ENCODE assay signal across 9 cellular contexts in the genomic region with DNA sequence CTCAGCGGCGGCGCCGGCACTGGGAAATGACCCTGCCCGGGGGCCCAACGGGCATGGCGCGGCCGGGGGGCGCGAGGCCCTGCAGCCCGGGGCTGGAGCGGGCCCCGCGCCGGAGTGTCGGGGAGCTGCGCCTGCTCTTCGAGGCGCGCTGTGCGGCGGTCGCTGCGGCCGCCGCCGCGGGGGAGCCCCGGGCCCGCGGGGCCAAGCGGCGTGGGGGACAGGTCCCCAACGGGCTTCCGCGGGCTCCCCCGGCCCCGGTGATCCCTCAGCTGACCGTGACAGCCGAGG. TPM values are rescaled to one million over a fixed set of nuclear protein-coding genes. Genes with fewer than 3 reads are reported as not detected.
DNase-seq lines count a peak whose midpoint lies in the region; ATAC-seq, FAIRE-seq and TF ChIP-seq lines count a peak whose summit lies in the region.
"Had no signal": no experiment of that assay in that cellular context is flagged by ENCODE, and none has a peak within 500 bp of the region (broad histone marks: within the 10 kb centered on the region; RNA-seq: fewer than 3 reads in every experiment).

No MANE protein-coding gene starts in this region.

- peak overlapping the region; percentile 90 for H3K4me2 ChIP-seq in K562 (ENCODE audit: insufficient read depth, low read length)

- no peaks in the 10 kb centered on the region for H3K9me3 ChIP-seq in K562 (replicated peaks; ENCODE audit: control insufficient read depth, insufficient read depth, low read depth, low read length)
- no peaks in the 10 kb centered on the region for H3K9me3 ChIP-seq in naive thymus-derived CD4-positive, alpha-beta T cell (ENCODE audit: control insufficient read depth in 2 of 3, low read length in 3 of 3)
- H3K9me3 ChIP-seq: thyroid gland had no signal

- in situ Hi-C loops in K562 (cut with MboI) = no loop called here

- CTCF ChIA-PET in K562 (lab: Yijun Ruan, JAX; ENCODE audit: low intra/inter-chr PET ratio) = no interaction called here
- CTCF ChIA-PET in naive thymus-derived CD4-positive, alpha-beta T cell (lab: Charles Lee) = interaction anchor here (0.6 kb wide), 1 partner anchor 74 kb away, joined by 3 read pairs; no protein-coding TSS in a partner anchor

- no peak for TF ChIP-seq RAD21 in K562 (CRISPR knock-in tag; conservative IDR thresholded peaks at IDR 0.05 in 1 of 2, IDR thresholded peaks at IDR 0.05 in 1 of 2)

- intact Hi-C loops in CD14-positive monocyte (cut with micrococcal nuclease) = no loop called here
- intact Hi-C loops in K562 (cut with micrococcal nuclease) = loop anchor here (2.0 to 5.0 kb wide), 2 partner anchors 19 to 478 kb away; partner anchors contain the start of genes EHD4 and LTK
- intact Hi-C loops in naive thymus-derived CD4-positive, alpha-beta T cell (cut with micrococcal nuclease) = loop anchor here (1.0 to 10.0 kb wide), 9 partner anchors 8 to 927 kb away; partner anchors contain the start of genes CCDC32 (in 1 of the 2), LTK (in 1 of the 2), NUSAP1 (in 1 of the 2) and OIP5 (in 1 of the 2)

- H3K4me3 ChIP-seq in K562 = peak overlapping the region; percentile 60
- H3K4me3 ChIP-seq in naive thymus-derived CD4-positive, alpha-beta T cell (ENCODE audit: low read length) = peak overlapping the region; percentile 50

- POLR2A ChIA-PET in K562 (lab: Yijun Ruan, JAX) = interaction anchor here (0.6 to 1.7 kb wide), 4 partner anchors 9 to 37 kb away, joined by 3 to 14 read pairs (median 4); no protein-coding TSS in a partner anchor
- POLR2A ChIA-PET in naive thymus-derived CD4-positive, alpha-beta T cell (lab: Charles Lee) = interaction anchor here (0.6 to 1.1 kb wide), 3 partner anchors 10 to 167 kb away, joined by 3 read pairs; partner anchors contain the start of gene MGA

- peaks cover 4 to 7% of the 10 kb centered on the region in 2 donors for H3K36me3 Mint-ChIP-seq in CD14-positive monocyte
- H3K36me3 Mint-ChIP-seq in naive thymus-derived CD4-positive, alpha-beta T cell = peaks cover 0 to 4% (median 0%) of the 10 kb centered on the region in 5 donors
- H3K36me3 Mint-ChIP-seq in progenitor cell of endocrine pancreas (ENCODE audit: insufficient read depth) = no peaks in the 10 kb centered on the region

- H3K4me3 Mint-ChIP-seq in CD14-positive monocyte = peak overlapping the region; percentile 76 to 86
- H3K4me3 Mint-ChIP-seq in naive thymus-derived CD4-positive, alpha-beta T cell = peak overlapping the region in 6 of 10 donors; percentile 49 to 89 (median 66)
- H3K4me3 Mint-ChIP-seq in progenitor cell of endocrine pancreas (ENCODE audit: low read depth) = no peak overlapping the region

- no peaks in the 10 kb centered on the region for H3K27me3 ChIP-seq in K562 (ENCODE audit: control insufficient read depth in 2 of 2, insufficient read depth in 2 of 2, low read length in 2 of 2)
- peaks cover 3 to 8% of the 10 kb centered on the region in 2 donors for H3K27me3 ChIP-seq in naive thymus-derived CD4-positive, alpha-beta T cell (ENCODE audit: control insufficient read depth in 2 of 2, insufficient read depth in 2 of 2, low read length in 2 of 2)

- TF ChIP-seq CTCF in CD14-positive monocyte (IDR thresholded peaks at IDR 0.05) (no peak), K562 (IDR thresholded peaks at IDR 0.05 in 2 of 3, conservative IDR thresholded peaks at IDR 0.05 in 1 of 3; ENCODE audit: insufficient read depth in 2 of 3, low read depth in 1 of 3, low read length in 3 of 3) (no peak), progenitor cell of endocrine pancreas (IDR thresholded peaks at IDR 0.05; ENCODE audit: unreplicated experiment) (no peak)

- WGBS in K562 (ENCODE audit: insufficient coverage, low coverage, missing lambda C conversion rate) = 0% methylated on average over 3 of the region's 41 CpGs

- H3K27ac Mint-ChIP-seq in CD14-positive monocyte = no peak overlapping the region
- H3K27ac Mint-ChIP-seq in naive thymus-derived CD4-positive, alpha-beta T cell = no peak overlapping the region
- H3K27ac Mint-ChIP-seq in progenitor cell of endocrine pancreas = no peak overlapping the region

- no peak for TF ChIP-seq EP300 in K562 (IDR thresholded peaks at IDR 0.05; ENCODE audit: low read length)

- H3K9ac ChIP-seq in K562 (ENCODE audit: insufficient read depth in 1 of 2, low read depth in 2 of 2, low read length in 2 of 2) = peak overlapping the region; percentile 61 to 94

- FAIRE-seq in K562 (lab: Jason Lieb, UNC) = no peak

- peaks cover 36% of the 10 kb centered on the region for H3K79me2 ChIP-seq in K562 (ENCODE audit: control insufficient read depth, insufficient read depth, low read length)

- ATAC-seq in HG02678 (IDR thresholded peaks at IDR 0.05; ENCODE audit: unreplicated experiment) = peak; percentile 17
- peak; percentile 2; the same call in 2 of the 3 replicates for ATAC-seq in K562
- peak; percentile 40 for ATAC-seq in naive thymus-derived CD4-positive, alpha-beta T cell

- no peak for TF ChIP-seq POLR2A in K562 (conservative IDR thresholded peaks at IDR 0.05)

- DNase-seq in CD14-positive monocyte (ENCODE audit: low spot score) = no peak
- DNase-seq in K562 (ENCODE audit: extremely low read depth in 1 of 4, low spot score in 3 of 4) = no peak
- DNase-seq in naive thymus-derived CD4-positive, alpha-beta T cell = peak in 2 of 9 donors; percentile 15 to 29
- DNase-seq in progenitor cell of endocrine pancreas (ENCODE audit: low spot score, unreplicated experiment) = no peak
- no peak for DNase-seq in iPS-NIHi11 (ENCODE audit: low spot score)
- DNase-seq in AML-193 (lab: John Stamatoyannopoulos, UW) = no peak
- DNase-seq in SW 1271 (lab: John Stamatoyannopoulos, UW) = no peak

- H3K9me3 Mint-ChIP-seq in CD14-positive monocyte (peaks cover 0 to 23% (median 4%) of the 10 kb centered on the region in 7 donors), progenitor cell of endocrine pancreas (ENCODE audit: low read depth) (no peaks in the 10 kb centered on the region)
- H3K9me3 Mint-ChIP-seq in naive thymus-derived CD4-positive, alpha-beta T cell = peaks cover 0 to 2% (median 0%) of the 10 kb centered on the region in 11 donors

- peak overlapping the region; percentile 82 for H2AFZ ChIP-seq in K562 (ENCODE audit: low read depth, low read length)

- peak overlapping the region; percentile 74; the same call in 2 of the 3 replicates for H3K27ac ChIP-seq in K562 (ENCODE audit: extremely low read depth, low read depth, low read length)
- H3K27ac ChIP-seq in naive thymus-derived CD4-positive, alpha-beta T cell (ENCODE audit: low read depth, low read length) = no peak overlapping the region
- H3K27ac ChIP-seq: thyroid gland had no signal

- H3K27me3 Mint-ChIP-seq in CD14-positive monocyte (ENCODE audit: low read depth in 3 of 3) = peaks cover 58 to 86% (median 79%) of the 10 kb centered on the region in 3 donors
- H3K27me3 Mint-ChIP-seq in naive thymus-derived CD4-positive, alpha-beta T cell = peaks cover 38 to 49% (median 46%) of the 10 kb centered on the region in 5 donors
- H3K27me3 Mint-ChIP-seq in progenitor cell of endocrine pancreas = peaks cover 53% of the 10 kb centered on the region

- peaks cover 24 to 42% of the 10 kb centered on the region in 2 experiments for H3K4me1 ChIP-seq in K562 (replicated peaks in 1 of 2; ENCODE audit: control insufficient read depth in 2 of 2, insufficient read depth in 2 of 2, low read length in 2 of 2)
- H3K4me1 ChIP-seq in naive thymus-derived CD4-positive, alpha-beta T cell (ENCODE audit: control insufficient read depth in 2 of 2, insufficient read depth in 2 of 2, low read length in 2 of 2) = peaks cover 11 to 20% of the 10 kb centered on the region in 2 donors

- no peaks in the 10 kb centered on the region for H4K20me1 ChIP-seq in K562 (replicated peaks; ENCODE audit: control insufficient read depth, insufficient read depth, low read length)

- H3K36me3 ChIP-seq in K562 (ENCODE audit: control insufficient read depth, insufficient read depth, low read length) = 0 out of 3 replicates have a peak, but pooled peaks cover 6% of the 10 kb centered on the region
- no peaks in the 10 kb centered on the region for H3K36me3 ChIP-seq in naive thymus-derived CD4-positive, alpha-beta T cell (ENCODE audit: control insufficient read depth in 2 of 3, insufficient read depth in 3 of 3, low read length in 3 of 3)
- H3K36me3 ChIP-seq: thyroid gland had no signal

- no peaks in the 10 kb centered on the region for H3K9me1 ChIP-seq in K562 (ENCODE audit: control insufficient read depth, insufficient read depth, low read length)

- peaks cover 20% of the 10 kb centered on the region for H3K4me1 Mint-ChIP-seq in CD14-positive monocyte
- H3K4me1 Mint-ChIP-seq in naive thymus-derived CD4-positive, alpha-beta T cell = peaks cover 6 to 32% (median 8%) of the 10 kb centered on the region in 7 donors
- H3K4me1 Mint-ChIP-seq in progenitor cell of endocrine pancreas (ENCODE audit: low read depth) = peaks cover 9% of the 10 kb centered on the region

- BruUV-seq in K562 (replicated peaks; lab: Mats Ljungman, UMichigan) = no TSS peak

RNA-seq across cellular contexts. Expression of gene ITPKA, which starts 0.2 kb away (rescaled TPM):
- polyA plus RNA-seq in CD14-positive monocyte = not detected
- 9.4 and 24.3 TPM in 2 replicates for total RNA-seq in K562 (2011; cell fraction: chromatin; rRNA removed; ENCODE audit: low replicate concordance)
- total RNA-seq in K562 (2011; cell fraction: nucleolus; rRNA removed) = 24.0 and 25.1 TPM in 2 replicates
- 8.3 and 12.6 TPM in 2 replicates for total RNA-seq in K562 (2011; cell fraction: nucleoplasm; rRNA removed)
- 68.4 and 72.3 TPM in 2 replicates for total RNA-seq in K562 (2014; rRNA removed)
- 2.4 and 4.5 TPM in 2 replicates for total RNA-seq in K562 (2014; rRNA removed; fragmentation: Illumina TruSeq; extraction: Trizol)
- 11.3 and 13.4 TPM in 2 replicates for total RNA-seq in K562 (2015; rRNA removed; fragmentation: Illumina TruSeq; extraction: Trizol)
- 33.3 and 35.8 TPM in 2 replicates for total RNA-seq in K562 (2021)
- 9.1 and 11.5 TPM in 2 replicates for polyA plus RNA-seq in K562 (2011; rRNA removed)
- polyA plus RNA-seq in K562 (2011; cell fraction: cytosol; rRNA removed) = 14.0 and 24.3 TPM in 2 replicates
- 19.8 and 25.1 TPM in 2 replicates for polyA plus RNA-seq in K562 (2011; cell fraction: nucleus; rRNA removed)
- polyA plus RNA-seq in K562 (2012) = 18.4 and 67.5 TPM in 2 replicates
- 4.0 and 10.5 TPM in 2 replicates for polyA plus RNA-seq in K562 (2014; fragmentation: Illumina TruSeq; extraction: Trizol)
- under 1 TPM; 0.14 to 0.55 TPM for polyA plus RNA-seq in K562 (2014; fragmentation: Nextera tagmentation; extraction: Ambion mirVana)
- 34.4 and 34.8 TPM in 2 replicates for polyA plus RNA-seq in K562 (2014; rRNA removed)
- polyA minus RNA-seq in K562 (2011; rRNA and poly(A)+ RNA removed) = 2.2 and 6.8 TPM in 2 replicates
- 12.3 and 17.9 TPM in 2 replicates for polyA minus RNA-seq in K562 (2011; cell fraction: cytosol; rRNA and poly(A)+ RNA removed)
- 7.7 and 8.9 TPM in 2 replicates for polyA minus RNA-seq in K562 (2011; cell fraction: nucleus; rRNA and poly(A)+ RNA removed)
- total RNA-seq in naive thymus-derived CD4-positive, alpha-beta T cell = under 1 TPM in 2 of 5 experiments, not detected in 3; 0.20 to 0.97 TPM
- polyA plus RNA-seq in naive thymus-derived CD4-positive, alpha-beta T cell = under 1 TPM in 1 of 2 donors, not detected in 1; 0.22 TPM
- total RNA-seq in progenitor cell of endocrine pancreas = 0.89 and 1.0 TPM in 2 replicates

RNA-seq across cellular contexts. Expression of gene LTK, which starts 19.8 kb away (rescaled TPM):
- polyA plus RNA-seq in CD14-positive monocyte = not detected
- total RNA-seq in K562 (2011; cell fraction: chromatin; rRNA removed; ENCODE audit: low replicate concordance) = 13.3 and 30.8 TPM in 2 replicates
- total RNA-seq in K562 (2011; cell fraction: nucleolus; rRNA removed) = 17.5 and 19.0 TPM in 2 replicates
- total RNA-seq in K562 (2011; cell fraction: nucleoplasm; rRNA removed) = 14.6 and 15.8 TPM in 2 replicates
- total RNA-seq in K562 (2014; rRNA removed) = 2.7 TPM in 2 replicates
- 0.77 and 1.1 TPM in 2 replicates for total RNA-seq in K562 (2014; rRNA removed; fragmentation: Illumina TruSeq; extraction: Trizol)
- 1.8 TPM in 2 replicates for total RNA-seq in K562 (2015; rRNA removed; fragmentation: Illumina TruSeq; extraction: Trizol)
- 3.7 and 4.4 TPM in 2 replicates for total RNA-seq in K562 (2021)
- 1.7 and 2.8 TPM in 2 replicates for polyA plus RNA-seq in K562 (2011; rRNA removed)
- 1.7 and 2.1 TPM in 2 replicates for polyA plus RNA-seq in K562 (2011; cell fraction: cytosol; rRNA removed)
- polyA plus RNA-seq in K562 (2011; cell fraction: nucleus; rRNA removed) = 22.2 and 32.4 TPM in 2 replicates
- polyA plus RNA-seq in K562 (2012) = 5.2 and 20.8 TPM in 2 replicates
- polyA plus RNA-seq in K562 (2014; fragmentation: Illumina TruSeq; extraction: Trizol) = 2.7 and 3.1 TPM in 2 replicates
- polyA plus RNA-seq in K562 (2014; fragmentation: Nextera tagmentation; extraction: Ambion mirVana) = under 1 TPM; 0.25 to 0.31 TPM
- polyA plus RNA-seq in K562 (2014; rRNA removed) = 4.3 and 4.4 TPM in 2 replicates
- polyA minus RNA-seq in K562 (2011; rRNA and poly(A)+ RNA removed) = 0.39 and 0.70 TPM in 2 replicates
- polyA minus RNA-seq in K562 (2011; cell fraction: cytosol; rRNA and poly(A)+ RNA removed) = 1.2 TPM in 1 of 2 replicates, not detected in the other
- polyA minus RNA-seq in K562 (2011; cell fraction: nucleus; rRNA and poly(A)+ RNA removed) = 1.9 and 2.4 TPM in 2 replicates
- 1 to 10 TPM in 2 of 5 experiments, under 1 TPM in 2, not detected in 1; 0.41 to 6.5 (median 1.4) TPM for total RNA-seq in naive thymus-derived CD4-positive, alpha-beta T cell
- polyA plus RNA-seq in naive thymus-derived CD4-positive, alpha-beta T cell = not detected
- total RNA-seq in progenitor cell of endocrine pancreas = 0.55 and 1.2 TPM in 2 replicates

RNA-seq across cellular contexts. Expression of gene RPAP1, which starts 50.2 kb away (rescaled TPM):
- polyA plus RNA-seq in CD14-positive monocyte (1 to 10 TPM; 2.7 to 2.9 TPM), K562 (2011; rRNA removed) (9.2 and 27.7 TPM in 2 replicates), K562 (2014; fragmentation: Illumina TruSeq; extraction: Trizol) (21.6 and 30.8 TPM in 2 replicates), K562 (2014; fragmentation: Nextera tagmentation; extraction: Ambion mirVana) (1 to 10 TPM; 6.5 to 7.0 TPM), K562 (2014; rRNA removed) (18.5 and 24.0 TPM in 2 replicates)
- 61.6 and 152 TPM in 2 replicates for total RNA-seq in K562 (2011; cell fraction: chromatin; rRNA removed; ENCODE audit: low replicate concordance)
- total RNA-seq in K562 (2011; cell fraction: nucleolus; rRNA removed) = 73.4 and 82.2 TPM in 2 replicates
- 63.7 and 80.1 TPM in 2 replicates for total RNA-seq in K562 (2011; cell fraction: nucleoplasm; rRNA removed)
- total RNA-seq in K562 (2014; rRNA removed) (23.9 and 36.9 TPM in 2 replicates), K562 (2014; rRNA removed; fragmentation: Illumina TruSeq; extraction: Trizol) (9.4 and 10.0 TPM in 2 replicates), K562 (2015; rRNA removed; fragmentation: Illumina TruSeq; extraction: Trizol) (11.5 and 12.8 TPM in 2 replicates), K562 (2021) (61.2 and 65.7 TPM in 2 replicates), progenitor cell of endocrine pancreas (63.8 and 69.4 TPM in 2 replicates)
- 11.9 and 16.1 TPM in 2 replicates for polyA plus RNA-seq in K562 (2011; cell fraction: cytosol; rRNA removed)
- polyA plus RNA-seq in K562 (2011; cell fraction: nucleus; rRNA removed) = 38.7 and 47.7 TPM in 2 replicates
- 40.3 and 49.0 TPM in 2 replicates for polyA plus RNA-seq in K562 (2012)
- 11.8 and 16.9 TPM in 2 replicates for polyA minus RNA-seq in K562 (2011; rRNA and poly(A)+ RNA removed)
- polyA minus RNA-seq in K562 (2011; cell fraction: cytosol; rRNA and poly(A)+ RNA removed) = 18.0 and 23.9 TPM in 2 replicates
- polyA minus RNA-seq in K562 (2011; cell fraction: nucleus; rRNA and poly(A)+ RNA removed) = 21.9 and 27.0 TPM in 2 replicates
- total RNA-seq in naive thymus-derived CD4-positive, alpha-beta T cell = 10 to 100 TPM; 32.7 to 60.4 (median 43.8) TPM
- polyA plus RNA-seq in naive thymus-derived CD4-positive, alpha-beta T cell = 10 to 100 TPM in 1 of 2 donors, 1 to 10 TPM in 1; 8.8 to 23.9 TPM

Comparison
In these comparisons a context has a peak if more than half of its experiments do, and no peak if none do; other contexts are left out.
1. intact Hi-C loops: an anchor here in K562 (2.0 to 5.0 kb wide) and naive thymus-derived CD4-positive, alpha-beta T cell (1.0 to 10.0 kb wide); none called in CD14-positive monocyte.